ENCODE assay signal across 1 cellular context in the genomic region with DNA sequence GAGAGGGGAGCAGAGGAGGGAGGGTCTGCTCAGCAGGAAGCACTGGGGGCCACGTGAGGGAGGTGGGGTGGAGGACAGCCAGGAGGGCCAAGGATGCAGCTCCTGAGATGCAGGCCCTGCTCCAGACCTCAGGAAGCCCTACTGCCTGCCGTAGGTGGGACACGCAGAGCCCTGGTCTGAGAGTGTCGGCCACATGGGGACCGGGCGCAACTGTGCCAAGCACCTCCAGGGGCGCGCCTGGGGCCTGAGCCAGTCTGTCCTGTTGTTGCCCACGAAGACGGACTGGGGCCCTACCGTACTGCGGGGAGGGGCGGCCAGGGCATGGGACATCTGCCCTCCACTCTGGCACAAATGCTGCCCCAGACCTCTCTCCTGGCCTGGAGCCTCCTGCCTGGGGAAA.
TF ChIP-seq lines count a peak whose summit lies in the region.

No MANE protein-coding gene starts in this region.

TF ChIP-seq in HepG2, 621 proteins besides CTCF, POLR2A, EP300 and RAD21 (continued from another document):
- no peak for TF ChIP-seq CEBPZ (IDR thresholded peaks at IDR 0.05; ENCODE audit: low read length)
- TF ChIP-seq ZNF768 (CRISPR knock-in tag; IDR thresholded peaks at IDR 0.05): no peak
- no peak for TF ChIP-seq ZFP36 (IDR thresholded peaks at IDR 0.05; ENCODE audit: borderline replicate concordance, low read depth, low read length, partially characterized antibody)
TF ChIP-seq in HepG2: peak in this region for 0.
